8 cellular contexts compared by ENCODE assay signal in genomic region chr18:1468550-1468949, GRCh38.
"Had no signal": no experiment of that assay in that cellular context is flagged by ENCODE, and none has a peak within 500 bp of the region (broad histone marks: within the 10 kb centered on the region; RNA-seq: fewer than 3 reads in every experiment).

No MANE protein-coding gene starts in this region.

- H3K4me3 ChIP-seq: GM12878 had no signal

- FAIRE-seq: G401.6, GM12878, GM12891, GM12892, GM18507, GM19239 had no signal

- DNase-seq: GDM1, GF-D8 had no signal

- ATAC-seq: GM12878 had no signal
